11 cellular contexts compared by ENCODE assay signal in genomic region chr5:160458971-160459800, GRCh38. TPM values are rescaled to one million over a fixed set of nuclear protein-coding genes. Genes with fewer than 3 reads are reported as not detected.
DNase-seq lines count a peak whose midpoint lies in the region; ATAC-seq and TF ChIP-seq lines count a peak whose summit lies in the region.
"Had no signal": no experiment of that assay in that cellular context is flagged by ENCODE, and none has a peak within 500 bp of the region (broad histone marks: within the 10 kb centered on the region; RNA-seq: fewer than 3 reads in every experiment).

No MANE protein-coding gene starts in this region.

- no peaks in the 10 kb centered on the region for H3K27me3 Mint-ChIP-seq in activated T-cell treated with anti-CD3 and anti-CD28 coated beads, Interleukin-2, amount 50 U/mL, for 24 hours
- H3K27me3 Mint-ChIP-seq in activated CD8-positive, alpha-beta memory T cell treated with anti-CD3 and anti-CD28 coated beads, Interleukin-2, amount 10 ng/mL, durations not matched to agents 7 days and 5 days = peaks cover 3% of the 10 kb centered on the region

- H3K4me3 Mint-ChIP-seq in activated T-cell treated with anti-CD3 and anti-CD28 coated beads, Interleukin-2, amount 50 U/mL, for 24 hours = no peak overlapping the region
- H3K4me3 Mint-ChIP-seq in stimulated activated effector memory CD8-positive, alpha-beta T cell treated with anti-CD3 and anti-CD28 coated beads, Interleukin-12 subunit alpha, Interleukin-12 subunit beta, amount 100 ng/mL, for 72 hours = peak overlapping the region; percentile 10
- no peak overlapping the region for H3K4me3 Mint-ChIP-seq in activated CD8-positive, alpha-beta memory T cell treated with anti-CD3 and anti-CD28 coated beads, Interleukin-2, amount 10 ng/mL, durations not matched to agents 7 days and 5 days

- no peak for DNase-seq in activated T-cell treated with anti-CD3 and anti-CD28 coated beads, Interleukin-2, amount 50 U/mL, for 24 hours
- no peak for DNase-seq in activated T-cell treated with anti-CD3 and anti-CD28 coated beads, Interleukin-2, amount 50 U/mL, for 1 hour
- no peak for DNase-seq in stimulated activated effector memory CD8-positive, alpha-beta T cell treated with anti-CD3 and anti-CD28 coated beads, Interleukin-12 subunit alpha, Interleukin-12 subunit beta, amount 100 ng/mL, for 72 hours (ENCODE audit: low spot score in 2 of 2)
- DNase-seq in DMS114 treated with DMSO at 0.1 percent for 48 hours (lab: John Stamatoyannopoulos, UW; ENCODE audit: unreplicated experiment) (no peak), hepatocyte (ENCODE audit: low spot score) (no peak)
- DNase-seq in activated CD8-positive, alpha-beta memory T cell treated with anti-CD3 and anti-CD28 coated beads, Interleukin-2, amount 10 ng/mL, durations not matched to agents 7 days and 5 days = no peak
- DNase-seq: anterior cingulate cortex, NCI-H748 treated with DMSO at 0.1 percent for 48 hours had no signal

- peaks cover 41% of the 10 kb centered on the region for H3K4me1 Mint-ChIP-seq in activated T-cell treated with anti-CD3 and anti-CD28 coated beads, Interleukin-2, amount 50 U/mL, for 24 hours (ENCODE audit: low read depth)
- H3K4me1 Mint-ChIP-seq in stimulated activated effector memory CD8-positive, alpha-beta T cell treated with anti-CD3 and anti-CD28 coated beads, Interleukin-12 subunit alpha, Interleukin-12 subunit beta, amount 100 ng/mL, for 72 hours = peaks cover 21% of the 10 kb centered on the region
- H3K4me1 Mint-ChIP-seq in activated CD8-positive, alpha-beta memory T cell treated with anti-CD3 and anti-CD28 coated beads, Interleukin-2, amount 10 ng/mL, durations not matched to agents 7 days and 5 days = peaks cover 22% of the 10 kb centered on the region

- no peaks in the 10 kb centered on the region for H3K9me2 ChIP-seq in hepatocyte (replicated peaks; ENCODE audit: insufficient read depth)

- ATAC-seq in GM21529 (IDR thresholded peaks at IDR 0.05; ENCODE audit: unreplicated experiment) (peak; percentile 72), HG03196 (IDR thresholded peaks at IDR 0.05; ENCODE audit: unreplicated experiment) (peak; percentile 68)
- peak; percentile 95 for ATAC-seq in stimulated activated effector memory CD8-positive, alpha-beta T cell treated with anti-CD3 and anti-CD28 coated beads, Interleukin-12 subunit alpha, Interleukin-12 subunit beta, amount 100 ng/mL, for 72 hours
- no peak for ATAC-seq in activated CD8-positive, alpha-beta memory T cell treated with anti-CD3 and anti-CD28 coated beads, Interleukin-2, amount 10 ng/mL, durations not matched to agents 7 days and 5 days
- ATAC-seq: A549 had no signal

- H3K27ac Mint-ChIP-seq in activated T-cell treated with anti-CD3 and anti-CD28 coated beads, Interleukin-2, amount 50 U/mL, for 24 hours = peak overlapping the region; percentile 58
- H3K27ac Mint-ChIP-seq in stimulated activated effector memory CD8-positive, alpha-beta T cell treated with anti-CD3 and anti-CD28 coated beads, Interleukin-12 subunit alpha, Interleukin-12 subunit beta, amount 100 ng/mL, for 72 hours = no peak overlapping the region
- H3K27ac Mint-ChIP-seq in activated CD8-positive, alpha-beta memory T cell treated with anti-CD3 and anti-CD28 coated beads, Interleukin-2, amount 10 ng/mL, durations not matched to agents 7 days and 5 days = no peak overlapping the region

- CTCF ChIA-PET in activated CD8-positive, alpha-beta memory T cell treated with anti-CD3 and anti-CD28 coated beads, Interleukin-2, amount 10 ng/mL, durations not matched to agents 7 days and 5 days (lab: Charles Lee) = interaction anchor here (1.0 to 4.8 kb wide), 5 partner anchors 11 to 48 kb away, joined by 3 to 66 read pairs (median 5); no protein-coding TSS in a partner anchor

- no peak for TF ChIP-seq CTCF in hepatocyte (IDR thresholded peaks at IDR 0.05; ENCODE audit: poor library complexity)

- H3K4me3 ChIP-seq in hepatocyte = no peak overlapping the region
- H3K4me3 ChIP-seq: A549 had no signal

- no peaks in the 10 kb centered on the region for H4K20me1 ChIP-seq in hepatocyte (ENCODE audit: insufficient read depth, poor library complexity, severe bottlenecking)

- peaks cover 9% of the 10 kb centered on the region for H3K4me1 ChIP-seq in hepatocyte (ENCODE audit: insufficient read depth)

- no peaks in the 10 kb centered on the region for H3K79me2 ChIP-seq in hepatocyte

- no peak overlapping the region for H3K27ac ChIP-seq in hepatocyte
- H3K27ac ChIP-seq: A549 had no signal

- H3K27me3 ChIP-seq in hepatocyte = no peaks in the 10 kb centered on the region

- H3K36me3 Mint-ChIP-seq in activated T-cell treated with anti-CD3 and anti-CD28 coated beads, Interleukin-2, amount 50 U/mL, for 24 hours (ENCODE audit: low read depth) = no peaks in the 10 kb centered on the region
- H3K36me3 Mint-ChIP-seq in stimulated activated effector memory CD8-positive, alpha-beta T cell treated with anti-CD3 and anti-CD28 coated beads, Interleukin-12 subunit alpha, Interleukin-12 subunit beta, amount 100 ng/mL, for 72 hours = no peaks in the 10 kb centered on the region
- peaks cover 2% of the 10 kb centered on the region for H3K36me3 Mint-ChIP-seq in activated CD8-positive, alpha-beta memory T cell treated with anti-CD3 and anti-CD28 coated beads, Interleukin-2, amount 10 ng/mL, durations not matched to agents 7 days and 5 days

- no peak overlapping the region for H2AFZ ChIP-seq in hepatocyte

- 93% methylated on average over 8 of the region's 8 CpGs for WGBS in hepatocyte (ENCODE audit: low lambda C conversion rate, missing lambda C conversion rate)

- no peaks in the 10 kb centered on the region for H3K9me3 ChIP-seq in hepatocyte (ENCODE audit: low read depth)
- H3K9me3 ChIP-seq: A549 had no signal

- no peak overlapping the region for H3K4me2 ChIP-seq in hepatocyte
- H3K4me2 ChIP-seq: A549 had no signal

- no peaks in the 10 kb centered on the region for H3K9me3 Mint-ChIP-seq in activated T-cell treated with anti-CD3 and anti-CD28 coated beads, Interleukin-2, amount 50 U/mL, for 24 hours
- H3K9me3 Mint-ChIP-seq in stimulated activated effector memory CD8-positive, alpha-beta T cell treated with anti-CD3 and anti-CD28 coated beads, Interleukin-12 subunit alpha, Interleukin-12 subunit beta, amount 100 ng/mL, for 72 hours = no peaks in the 10 kb centered on the region
- no peaks in the 10 kb centered on the region for H3K9me3 Mint-ChIP-seq in activated CD8-positive, alpha-beta memory T cell treated with anti-CD3 and anti-CD28 coated beads, Interleukin-2, amount 10 ng/mL, durations not matched to agents 7 days and 5 days (ENCODE audit: low read depth)

- no peaks in the 10 kb centered on the region for H3K36me3 ChIP-seq in hepatocyte (replicated peaks; ENCODE audit: insufficient read depth, low read depth)

RNA-seq across cellular contexts. Expression of gene PTTG1, which starts 37.5 kb away (rescaled TPM):
- 100 to 1,000 TPM; 204 to 212 TPM for total RNA-seq in activated CD8-positive, alpha-beta memory T cell treated with anti-CD3 and anti-CD28 coated beads, Interleukin-2, amount 10 ng/mL, durations not matched to agents 7 days and 5 days
- total RNA-seq in hepatocyte = 18.8 and 24.9 TPM in 2 replicates
- 37.0 and 49.2 TPM in 2 replicates for polyA plus RNA-seq in hepatocyte

RNA-seq across cellular contexts. Expression of gene SLU7, which starts 40.3 kb away (rescaled TPM):
- 10 to 100 TPM; 50.1 to 54.6 TPM for total RNA-seq in activated CD8-positive, alpha-beta memory T cell treated with anti-CD3 and anti-CD28 coated beads, Interleukin-2, amount 10 ng/mL, durations not matched to agents 7 days and 5 days
- total RNA-seq in hepatocyte = 39.9 and 62.5 TPM in 2 replicates
- polyA plus RNA-seq in hepatocyte = 41.5 and 45.0 TPM in 2 replicates

RNA-seq across cellular contexts. Expression of gene FAM200C, which starts 59.3 kb away (rescaled TPM):
- under 1 TPM; 0.61 to 0.88 TPM for total RNA-seq in activated CD8-positive, alpha-beta memory T cell treated with anti-CD3 and anti-CD28 coated beads, Interleukin-2, amount 10 ng/mL, durations not matched to agents 7 days and 5 days
- 4.7 and 5.3 TPM in 2 replicates for total RNA-seq in hepatocyte
- 1.4 and 3.0 TPM in 2 replicates for polyA plus RNA-seq in hepatocyte
